Comparison of ENCODE assay signal across 11 cellular contexts in genomic region chr13:101523732-101524131, GRCh38.
A peak's percentile ranks its signal among the peaks of the same experiment; 100 is the strongest.
DNase-seq lines count a peak whose midpoint lies in the region; ATAC-seq and TF ChIP-seq lines count a peak whose summit lies in the region.
"Had no signal": no experiment of that assay in that cellular context is flagged by ENCODE, and none has a peak within 500 bp of the region (broad histone marks: within the 10 kb centered on the region; RNA-seq: fewer than 3 reads in every experiment).

No MANE protein-coding gene starts in this region.

- no peak overlapping the region for H3K27ac ChIP-seq in AG04450 (ENCODE audit: low read depth, low read length)
- H3K27ac ChIP-seq: C4-2B had no signal

- peaks cover 2% of the 10 kb centered on the region; the same call in 1 of the 2 replicates for H3K36me3 ChIP-seq in MG63

- no peak for ATAC-seq in HG03025 (IDR thresholded peaks at IDR 0.05; ENCODE audit: low FRiP score, unreplicated experiment)
- no peak for ATAC-seq in GM18519 (IDR thresholded peaks at IDR 0.05; ENCODE audit: low FRiP score, unreplicated experiment)

- CTCF ChIA-PET in AG04450 (lab: Charles Lee): interaction anchor here (1.1 to 1.7 kb wide), 3 partner anchors 233 to 379 kb away, joined by 4 to 5 read pairs (median 5); no protein-coding TSS in a partner anchor

- H3K4me3 Mint-ChIP-seq in chondrocyte (ENCODE audit: unreplicated experiment): no peak overlapping the region

- H3K4me1 Mint-ChIP-seq in chondrocyte (ENCODE audit: low read depth): peaks cover 67% of the 10 kb centered on the region

- H3K9me3 ChIP-seq in AG04450 (ENCODE audit: control insufficient read depth, insufficient read depth, low read length) (no peaks in the 10 kb centered on the region), MG63 (no peaks in the 10 kb centered on the region)

- no peaks in the 10 kb centered on the region for H3K27me3 Mint-ChIP-seq in chondrocyte (ENCODE audit: low read depth)

- no peaks in the 10 kb centered on the region for H3K27me3 ChIP-seq in AG04450 (ENCODE audit: control insufficient read depth, insufficient read depth, low read length)
- no peaks in the 10 kb centered on the region for H3K27me3 ChIP-seq in MG63

- peaks cover 8% of the 10 kb centered on the region for H3K9me3 Mint-ChIP-seq in chondrocyte (ENCODE audit: low read depth)

- peak overlapping the region; percentile 84 for H3K27ac Mint-ChIP-seq in chondrocyte (ENCODE audit: unreplicated experiment)

- POLR2A ChIA-PET in AG04450 (lab: Yijun Ruan, JAX): no interaction called here

- H3K36me3 Mint-ChIP-seq in chondrocyte (ENCODE audit: low read depth): peaks cover 17% of the 10 kb centered on the region

- DNase-seq in AG04450 (ENCODE audit: low read depth, low spot score): peak; percentile 7
- peak; percentile 76 for DNase-seq in MG63
- no peak for DNase-seq in chondrocyte (ENCODE audit: low spot score)
- DNase-seq in kidney glomerular epithelial cell (lab: John Stamatoyannopoulos, UW): peak; percentile 77
- no peak for DNase-seq in NCI-H1105 (lab: John Stamatoyannopoulos, UW)
- DNase-seq in KG1 (lab: John Stamatoyannopoulos, UW): no peak
- DNase-seq: cortex of kidney, kidney had no signal

- no peak for TF ChIP-seq CTCF in AG04450 (IDR thresholded peaks at IDR 0.05; ENCODE audit: low read depth, low read length)
- no peak for TF ChIP-seq CTCF in chondrocyte (IDR thresholded peaks at IDR 0.05)

- H3K4me3 ChIP-seq in AG04450 (ENCODE audit: low read depth, low read length): no peak overlapping the region
- H3K4me3 ChIP-seq in MG63: no peak overlapping the region

Comparison
In these comparisons a context has a peak if more than half of its experiments do, and no peak if none do; other contexts are left out.
1. DNase-seq: peak in AG04450 (single experiment), MG63 (single experiment) and kidney glomerular epithelial cell (single experiment); none in chondrocyte (single experiment), NCI-H1105 (single experiment) and KG1 (single experiment).